16 cellular contexts compared by ENCODE assay signal in genomic region chr12:18382486-18382885, GRCh38.
A peak's percentile ranks its signal among the peaks of the same experiment; 100 is the strongest.
DNase-seq lines count a peak whose midpoint lies in the region; ATAC-seq and TF ChIP-seq lines count a peak whose summit lies in the region.
"Had no signal": no experiment of that assay in that cellular context is flagged by ENCODE, and none has a peak within 500 bp of the region (broad histone marks: within the 10 kb centered on the region; RNA-seq: fewer than 3 reads in every experiment).

No MANE protein-coding gene starts in this region.

- no peak overlapping the region for H3K27ac Mint-ChIP-seq in stimulated activated naive CD8-positive, alpha-beta T cell treated with anti-CD3 and anti-CD28 coated beads, Interleukin-15, amount 100 ng/mL, for 72 hours
- H3K27ac Mint-ChIP-seq: activated naive CD8-positive, alpha-beta T cell treated with anti-CD3 and anti-CD28 coated beads, Interleukin-2, amount 50 U/mL, for 24 hours; CD8-positive, alpha-beta T cell; naive thymus-derived CD8-positive, alpha-beta T cell; stimulated activated naive B cell treated with anti-CD40 and anti-IgM and Interleukin-4, amounts not matched to agents 10 μg/mL and 1 μg/mL and 100 μg/mL, for 72 hours had no signal

- peak; percentile 46 for DNase-seq in GM03348 (ENCODE audit: low spot score)
- peak; percentile 7 for DNase-seq in SK-MEL-5 (ENCODE audit: low read depth, low spot score)
- peak; percentile 77 for DNase-seq in fibroblast of the aortic adventitia (ENCODE audit: low read depth)
- peak; percentile 18 for DNase-seq in skeletal muscle cell (ENCODE audit: low read depth)
- DNase-seq in NCI-H1417 treated with DMSO at 0.1 percent for 48 hours (lab: John Stamatoyannopoulos, UW) = no peak
- no peak for DNase-seq in stimulated activated naive CD8-positive, alpha-beta T cell treated with anti-CD3 and anti-CD28 coated beads, Interleukin-15, amount 100 ng/mL, for 72 hours
- DNase-seq in activated effector memory CD4-positive, alpha-beta T cell treated with Interleukin-2 at 50 U/mL for 16 hours = no peak
- DNase-seq in NCI-H82 (lab: John Stamatoyannopoulos, UW) = no peak
- DNase-seq: activated CD4-positive, alpha-beta T cell treated with anti-CD3 and anti-CD28 coated beads for 1 hour; activated naive CD8-positive, alpha-beta T cell treated with anti-CD3 and anti-CD28 coated beads, Interleukin-2, amount 50 U/mL, for 24 hours; CD8-positive, alpha-beta T cell; dorsolateral prefrontal cortex; naive thymus-derived CD8-positive, alpha-beta T cell; right cardiac atrium; stimulated activated naive B cell treated with anti-CD40 and anti-IgM and Interleukin-4, amounts not matched to agents 10 μg/mL and 1 μg/mL and 100 μg/mL, for 72 hours had no signal

- no peak for TF ChIP-seq CTCF in fibroblast of the aortic adventitia (IDR thresholded peaks at IDR 0.05; ENCODE audit: insufficient read depth, low read length)

- no peaks in the 10 kb centered on the region for H3K4me1 Mint-ChIP-seq in stimulated activated naive CD8-positive, alpha-beta T cell treated with anti-CD3 and anti-CD28 coated beads, Interleukin-15, amount 100 ng/mL, for 72 hours
- H3K4me1 Mint-ChIP-seq: activated naive CD8-positive, alpha-beta T cell treated with anti-CD3 and anti-CD28 coated beads, Interleukin-2, amount 50 U/mL, for 24 hours; naive thymus-derived CD8-positive, alpha-beta T cell; stimulated activated naive B cell treated with anti-CD40 and anti-IgM and Interleukin-4, amounts not matched to agents 10 μg/mL and 1 μg/mL and 100 μg/mL, for 72 hours had no signal

- peaks cover 12 to 25% of the 10 kb centered on the region in 2 donors for H3K9me3 Mint-ChIP-seq in stimulated activated naive CD8-positive, alpha-beta T cell treated with anti-CD3 and anti-CD28 coated beads, Interleukin-15, amount 100 ng/mL, for 72 hours

- H3K27me3 Mint-ChIP-seq in stimulated activated naive CD8-positive, alpha-beta T cell treated with anti-CD3 and anti-CD28 coated beads, Interleukin-15, amount 100 ng/mL, for 72 hours = no peaks in the 10 kb centered on the region
- H3K27me3 Mint-ChIP-seq: activated naive CD8-positive, alpha-beta T cell treated with anti-CD3 and anti-CD28 coated beads, Interleukin-2, amount 50 U/mL, for 24 hours; naive thymus-derived CD8-positive, alpha-beta T cell; stimulated activated naive B cell treated with anti-CD40 and anti-IgM and Interleukin-4, amounts not matched to agents 10 μg/mL and 1 μg/mL and 100 μg/mL, for 72 hours had no signal

- H3K4me3 ChIP-seq in fibroblast of the aortic adventitia (ENCODE audit: low read depth, low read length) (no peak overlapping the region), skeletal muscle cell (ENCODE audit: low read depth, low read length) (no peak overlapping the region)
- H3K4me3 ChIP-seq: dorsolateral prefrontal cortex, HAP-1 had no signal

- in situ Hi-C loops in SK-MEL-5 (cut with HindIII; ENCODE audit: low pct_unique_long_range_greater_than_20kb, low sequenced_read_pairs) = no loop called here

- no peak for ATAC-seq in stimulated activated naive CD8-positive, alpha-beta T cell treated with anti-CD3 and anti-CD28 coated beads, Interleukin-15, amount 100 ng/mL, for 72 hours
- ATAC-seq: activated naive CD8-positive, alpha-beta T cell treated with anti-CD3 and anti-CD28 coated beads, Interleukin-2, amount 50 U/mL, for 24 hours; CD8-positive, alpha-beta T cell; naive thymus-derived CD8-positive, alpha-beta T cell; stimulated activated naive B cell treated with anti-CD40 and anti-IgM and Interleukin-4, amounts not matched to agents 10 μg/mL and 1 μg/mL and 100 μg/mL, for 72 hours had no signal

- H3K4me3 Mint-ChIP-seq in stimulated activated naive CD8-positive, alpha-beta T cell treated with anti-CD3 and anti-CD28 coated beads, Interleukin-15, amount 100 ng/mL, for 72 hours = no peak overlapping the region
- H3K4me3 Mint-ChIP-seq: activated naive CD8-positive, alpha-beta T cell treated with anti-CD3 and anti-CD28 coated beads, Interleukin-2, amount 50 U/mL, for 24 hours; CD8-positive, alpha-beta T cell; naive thymus-derived CD8-positive, alpha-beta T cell; stimulated activated naive B cell treated with anti-CD40 and anti-IgM and Interleukin-4, amounts not matched to agents 10 μg/mL and 1 μg/mL and 100 μg/mL, for 72 hours had no signal

Comparison
In these comparisons a context has a peak if more than half of its experiments do, and no peak if none do; other contexts are left out.
1. DNase-seq: peak in GM03348 (single experiment), SK-MEL-5 (single experiment), fibroblast of the aortic adventitia (single experiment) and skeletal muscle cell (single experiment); none in NCI-H1417 treated with DMSO at 0.1 percent for 48 hours (single experiment), stimulated activated naive CD8-positive, alpha-beta T cell treated with anti-CD3 and anti-CD28 coated beads, Interleukin-15, amount 100 ng/mL, for 72 hours (0 of 2), activated effector memory CD4-positive, alpha-beta T cell treated with Interleukin-2 at 50 U/mL for 16 hours (single experiment) and NCI-H82 (single experiment).